Comparison of ENCODE assay signal across 18 cellular contexts in genomic region chr6:157494132-157494705, GRCh38.
DNase-seq lines count a peak whose midpoint lies in the region; ATAC-seq and TF ChIP-seq lines count a peak whose summit lies in the region.
"Had no signal": no experiment of that assay in that cellular context is flagged by ENCODE, and none has a peak within 500 bp of the region (broad histone marks: within the 10 kb centered on the region; RNA-seq: fewer than 3 reads in every experiment).

No MANE protein-coding gene starts in this region.

- no peaks in the 10 kb centered on the region for H3K36me3 ChIP-seq in CD8-positive, alpha-beta T cell (ENCODE audit: insufficient read depth, low read length)

- no peak overlapping the region for H3K27ac ChIP-seq in CD8-positive, alpha-beta T cell (ENCODE audit: low read depth, low read length)
- H3K27ac ChIP-seq: 22Rv1 had no signal

- no peaks in the 10 kb centered on the region for H3K27me3 ChIP-seq in CD8-positive, alpha-beta T cell (ENCODE audit: insufficient read depth, low read length)

- H3K27me3 Mint-ChIP-seq in activated CD8-positive, alpha-beta memory T cell treated with anti-CD3 and anti-CD28 coated beads, Interleukin-2, amount 10 ng/mL, durations not matched to agents 7 days and 5 days = peaks cover 4% of the 10 kb centered on the region
- H3K27me3 Mint-ChIP-seq in CD8-positive, alpha-beta T cell (ENCODE audit: low read depth) = peaks cover 5% of the 10 kb centered on the region

- peaks cover 10% of the 10 kb centered on the region for H3K36me3 Mint-ChIP-seq in activated CD8-positive, alpha-beta memory T cell treated with anti-CD3 and anti-CD28 coated beads, Interleukin-2, amount 10 ng/mL, durations not matched to agents 7 days and 5 days
- H3K36me3 Mint-ChIP-seq in CD8-positive, alpha-beta T cell = no peaks in the 10 kb centered on the region

- H3K9me3 Mint-ChIP-seq in activated CD8-positive, alpha-beta memory T cell treated with anti-CD3 and anti-CD28 coated beads, Interleukin-2, amount 10 ng/mL, durations not matched to agents 7 days and 5 days (ENCODE audit: low read depth) = peaks cover 6% of the 10 kb centered on the region
- peaks cover 4% of the 10 kb centered on the region for H3K9me3 Mint-ChIP-seq in CD8-positive, alpha-beta T cell

- H3K4me3 Mint-ChIP-seq in activated CD8-positive, alpha-beta memory T cell treated with anti-CD3 and anti-CD28 coated beads, Interleukin-2, amount 10 ng/mL, durations not matched to agents 7 days and 5 days = no peak overlapping the region
- H3K4me3 Mint-ChIP-seq in CD8-positive, alpha-beta T cell = no peak overlapping the region
- H3K4me3 Mint-ChIP-seq: B cell; CD4-positive, CD25-positive, alpha-beta regulatory T cell had no signal

- no peaks in the 10 kb centered on the region for H3K4me1 ChIP-seq in CD8-positive, alpha-beta T cell (ENCODE audit: insufficient read depth, low read length)

- H3K4me1 Mint-ChIP-seq in activated CD8-positive, alpha-beta memory T cell treated with anti-CD3 and anti-CD28 coated beads, Interleukin-2, amount 10 ng/mL, durations not matched to agents 7 days and 5 days = peaks cover 32% of the 10 kb centered on the region
- H3K4me1 Mint-ChIP-seq in CD8-positive, alpha-beta T cell (ENCODE audit: low read depth) = peaks cover 10% of the 10 kb centered on the region

- H3K9me3 ChIP-seq in CD8-positive, alpha-beta T cell (ENCODE audit: low read length) = no peaks in the 10 kb centered on the region

- ATAC-seq in activated CD8-positive, alpha-beta memory T cell treated with anti-CD3 and anti-CD28 coated beads, Interleukin-2, amount 10 ng/mL, durations not matched to agents 7 days and 5 days = no peak
- peak; percentile 69 for ATAC-seq in left lobe of liver
- ATAC-seq in CD8-positive, alpha-beta T cell = no peak
- ATAC-seq: HCT116 had no signal

- CTCF ChIA-PET in activated CD8-positive, alpha-beta memory T cell treated with anti-CD3 and anti-CD28 coated beads, Interleukin-2, amount 10 ng/mL, durations not matched to agents 7 days and 5 days (lab: Charles Lee) = interaction anchor here (1.3 kb wide), 1 partner anchor 12 kb away, joined by 3 read pairs; no protein-coding TSS in a partner anchor
- CTCF ChIA-PET in CD8-positive, alpha-beta T cell (lab: Charles Lee) = interaction anchor here (1.0 kb wide), 1 partner anchor 12 kb away, joined by 3 read pairs; no protein-coding TSS in a partner anchor

- TF ChIP-seq CTCF in CD8-positive, alpha-beta T cell (IDR thresholded peaks at IDR 0.05) = no peak

- H3K27ac Mint-ChIP-seq in activated CD8-positive, alpha-beta memory T cell treated with anti-CD3 and anti-CD28 coated beads, Interleukin-2, amount 10 ng/mL, durations not matched to agents 7 days and 5 days = no peak overlapping the region
- H3K27ac Mint-ChIP-seq in CD8-positive, alpha-beta T cell = no peak overlapping the region
- H3K27ac Mint-ChIP-seq: B cell; CD4-positive, CD25-positive, alpha-beta regulatory T cell had no signal

- intact Hi-C loops in CD8-positive, alpha-beta T cell (cut with DNase I, micrococcal nuclease) = no loop called here

- peak; percentile 19 for DNase-seq in activated CD8-positive, alpha-beta memory T cell treated with anti-CD3 and anti-CD28 coated beads for 24 hours
- no peak for DNase-seq in activated CD8-positive, alpha-beta memory T cell treated with anti-CD3 and anti-CD28 coated beads, Interleukin-2, amount 10 ng/mL, durations not matched to agents 7 days and 5 days
- DNase-seq in cerebellum (ENCODE audit: low spot score) (peak; percentile 84), left lobe of liver (ENCODE audit: low spot score) (no peak), OCI-M2 (lab: John Stamatoyannopoulos, UW; ENCODE audit: unreplicated experiment) (no peak), D341Med (ENCODE audit: low spot score) (no peak)
- no peak for DNase-seq in activated CD4-positive, alpha-beta T cell treated with anti-CD3 and anti-CD28 coated beads, Interleukin-2, amount 50 U/mL, for 4 hours
- no peak for DNase-seq in CD8-positive, alpha-beta T cell
- DNase-seq: CD4-positive, CD25-positive, alpha-beta regulatory T cell; GOT3; NCI-H1105; NCI-H2081 treated with DMSO at 0.1 percent for 48 hours; NCI-H510A; NCI-H748 treated with DMSO at 0.1 percent for 48 hours; NK-92 treated with Interleukin-12 subunit alpha and Interleukin-12 subunit beta, amount 100 ng/mL, for 24 hours had no signal

- H3K4me3 ChIP-seq in CD8-positive, alpha-beta T cell (ENCODE audit: low read depth, low read length) = no peak overlapping the region

- POLR2A ChIA-PET in CD8-positive, alpha-beta T cell (lab: Charles Lee) = interaction anchor here (0.6 kb wide), 1 partner anchor 173 kb away, joined by 3 read pairs; no protein-coding TSS in a partner anchor

Comparison
In these comparisons a context has a peak if more than half of its experiments do, and no peak if none do; other contexts are left out.
1. DNase-seq: peak in activated CD8-positive, alpha-beta memory T cell treated with anti-CD3 and anti-CD28 coated beads for 24 hours (single experiment) and cerebellum (single experiment); none in activated CD8-positive, alpha-beta memory T cell treated with anti-CD3 and anti-CD28 coated beads, Interleukin-2, amount 10 ng/mL, durations not matched to agents 7 days and 5 days (single experiment), left lobe of liver (single experiment), OCI-M2 (single experiment), activated CD4-positive, alpha-beta T cell treated with anti-CD3 and anti-CD28 coated beads, Interleukin-2, amount 50 U/mL, for 4 hours (0 of 2), D341Med (single experiment) and CD8-positive, alpha-beta T cell (0 of 7).